In genomic region chr12:13278249-13278787, GRCh38 we compare ENCODE assay signal across 9 cellular contexts.
DNase-seq lines count a peak whose midpoint lies in the region; ATAC-seq, FAIRE-seq and TF ChIP-seq lines count a peak whose summit lies in the region.
"Had no signal": no experiment of that assay in that cellular context is flagged by ENCODE, and none has a peak within 500 bp of the region (broad histone marks: within the 10 kb centered on the region; RNA-seq: fewer than 3 reads in every experiment).

No MANE protein-coding gene starts in this region.

- no peaks in the 10 kb centered on the region; the same call in none of the 2 replicates for H3K27me3 Mint-ChIP-seq in WTC11 (ENCODE audit: low read depth)

- no peaks in the 10 kb centered on the region for H3K9me3 Mint-ChIP-seq in WTC11

- no peak overlapping the region for H2AFZ ChIP-seq in keratinocyte (ENCODE audit: control insufficient read depth, low read length)

- no peaks in the 10 kb centered on the region for H3K4me1 ChIP-seq in keratinocyte (ENCODE audit: control insufficient read depth, extremely low read depth, insufficient read depth, low read length)

- TF ChIP-seq CTCF in WTC11 (IDR thresholded peaks at IDR 0.05) (peak; percentile 99), bronchial epithelial cell (IDR thresholded peaks at IDR 0.05; ENCODE audit: insufficient read depth, low read length, severe bottlenecking) (peak; percentile 89), keratinocyte (optimal IDR thresholded peaks at IDR 0.05 in 1 of 3, IDR thresholded peaks at IDR 0.05 in 1 of 3, conservative IDR thresholded peaks at IDR 0.05 in 1 of 3; ENCODE audit: extremely low read depth in 1 of 3, insufficient read depth in 2 of 3, low read length in 3 of 3) (peak; percentile 81 to 96 (median 83))

- POLR2A ChIA-PET in WTC11 (lab: Charles Lee) = interaction anchor here (0.6 to 1.5 kb wide), 4 partner anchors 22 to 664 kb away, joined by 3 to 6 read pairs (median 3); no protein-coding TSS in a partner anchor

- FAIRE-seq in bronchial epithelial cell (lab: Jason Lieb, UNC) = no peak
- FAIRE-seq in keratinocyte (lab: Jason Lieb, UNC) = no peak

- peak; percentile 86 for ATAC-seq in GM21786 (IDR thresholded peaks at IDR 0.05; ENCODE audit: unreplicated experiment)
- peak; percentile 90 for ATAC-seq in WTC11
- no peak for ATAC-seq in HG03039 (IDR thresholded peaks at IDR 0.05; ENCODE audit: unreplicated experiment)

- CTCF ChIA-PET in WTC11 (lab: Charles Lee) = interaction anchor here (0.5 to 8.3 kb wide), 50 partner anchors 9 to 889 kb away, joined by 3 to 118 read pairs (median 4); partner anchors contain the start of gene GRIN2B

- no peaks in the 10 kb centered on the region for H3K79me2 ChIP-seq in keratinocyte (ENCODE audit: control insufficient read depth, insufficient read depth, low read length)

- H3K4me3 ChIP-seq in bronchial epithelial cell (ENCODE audit: low read depth, low read length) (no peak overlapping the region), keratinocyte (ENCODE audit: control insufficient read depth in 2 of 3, extremely low read depth in 1 of 3, insufficient read depth in 2 of 3, low read depth in 1 of 3, low read length in 3 of 3) (no peak overlapping the region)

- H3K27ac Mint-ChIP-seq in WTC11 = no peak overlapping the region
- H3K27ac Mint-ChIP-seq: activated naive CD8-positive, alpha-beta T cell had no signal

- H3K36me3 Mint-ChIP-seq in WTC11 = no peaks in the 10 kb centered on the region
- H3K36me3 Mint-ChIP-seq: activated naive CD8-positive, alpha-beta T cell had no signal

- no peaks in the 10 kb centered on the region for H3K9me3 ChIP-seq in keratinocyte (ENCODE audit: control insufficient read depth, low read depth, low read length)

- peaks cover 7% of the 10 kb centered on the region for H3K27me3 ChIP-seq in bronchial epithelial cell (ENCODE audit: control insufficient read depth, insufficient read depth, low read length)
- H3K27me3 ChIP-seq in keratinocyte (ENCODE audit: control insufficient read depth, extremely low read depth, insufficient read depth, low read length) = peaks cover 6% of the 10 kb centered on the region

- no peak overlapping the region for H3K27ac ChIP-seq in keratinocyte (ENCODE audit: control insufficient read depth, insufficient read depth, low read length)

- H3K4me1 Mint-ChIP-seq in WTC11 = peaks cover 28% of the 10 kb centered on the region

- dilution Hi-C loops in keratinocyte (cut with MboI; ENCODE audit: extremely low pct_ligation_motif_present, low sequenced_read_pairs) = no loop called here

- no peaks in the 10 kb centered on the region for H3K9me1 ChIP-seq in keratinocyte (ENCODE audit: control insufficient read depth, extremely low read depth, insufficient read depth, low read length)

- H3K36me3 ChIP-seq in bronchial epithelial cell (ENCODE audit: control insufficient read depth, insufficient read depth, low read length) (no peaks in the 10 kb centered on the region), keratinocyte (ENCODE audit: control insufficient read depth in 2 of 2, extremely low read depth in 1 of 2, insufficient read depth in 2 of 2, low read length in 2 of 2) (no peaks in the 10 kb centered on the region)

- peak overlapping the region; percentile 36 for H3K4me2 ChIP-seq in keratinocyte (ENCODE audit: control insufficient read depth, extremely low read depth, insufficient read depth, low read depth, low read length)

- DNase-seq in DMS53 (lab: John Stamatoyannopoulos, UW) (peak; percentile 91), NCI-H1105 (lab: John Stamatoyannopoulos, UW) (peak; percentile 69), WTC11 (ENCODE audit: low spot score) (peak; percentile 83), bronchial epithelial cell (ENCODE audit: low read depth) (peak; percentile 20), keratinocyte (ENCODE audit: low read depth, low spot score) (no peak)
- DNase-seq in stimulated activated CD4-positive, alpha-beta T cell treated with anti-CD3 and anti-CD28 coated beads, Interleukin-15, amount 100 ng/mL, for 48 hours (ENCODE audit: low read depth in 2 of 2) = peak; percentile 24 to 35

- peak overlapping the region; percentile 24; the same call in 1 of the 2 replicates for H3K4me3 Mint-ChIP-seq in WTC11
- H3K4me3 Mint-ChIP-seq: activated naive CD8-positive, alpha-beta T cell had no signal

- no peak overlapping the region for H3K9ac ChIP-seq in keratinocyte (ENCODE audit: control insufficient read depth, extremely low read depth, insufficient read depth, low read length)

- H4K20me1 ChIP-seq in keratinocyte (ENCODE audit: control insufficient read depth, extremely low read depth, insufficient read depth, low read length) = no peaks in the 10 kb centered on the region

TF ChIP-seq in WTC11, 78 proteins besides CTCF, POLR2A, EP300 and RAD21:
- TF ChIP-seq OVOL2 (CRISPR knock-in tag; IDR thresholded peaks at IDR 0.05; ENCODE audit: borderline replicate concordance) (no peak), MAX (CRISPR knock-in tag; IDR thresholded peaks at IDR 0.05) (peak; percentile 36; the same call in 1 of the 2 replicates), ZNF121 (CRISPR knock-in tag; IDR thresholded peaks at IDR 0.05) (0 out of 2 replicates have a peak, but pooled peaks have one; percentile 9), HMGXB4 (CRISPR knock-in tag; IDR thresholded peaks at IDR 0.05) (peak; percentile 47; the same call in 1 of the 2 replicates), ERG (CRISPR knock-in tag; IDR thresholded peaks at IDR 0.05) (no peak), SP1 (CRISPR knock-in tag; conservative IDR thresholded peaks at IDR 0.05) (0 out of 2 replicates have a peak, but pooled peaks have one; percentile 15)
TF ChIP-seq in WTC11: peak in this region for 4.
